In the genomic region with DNA sequence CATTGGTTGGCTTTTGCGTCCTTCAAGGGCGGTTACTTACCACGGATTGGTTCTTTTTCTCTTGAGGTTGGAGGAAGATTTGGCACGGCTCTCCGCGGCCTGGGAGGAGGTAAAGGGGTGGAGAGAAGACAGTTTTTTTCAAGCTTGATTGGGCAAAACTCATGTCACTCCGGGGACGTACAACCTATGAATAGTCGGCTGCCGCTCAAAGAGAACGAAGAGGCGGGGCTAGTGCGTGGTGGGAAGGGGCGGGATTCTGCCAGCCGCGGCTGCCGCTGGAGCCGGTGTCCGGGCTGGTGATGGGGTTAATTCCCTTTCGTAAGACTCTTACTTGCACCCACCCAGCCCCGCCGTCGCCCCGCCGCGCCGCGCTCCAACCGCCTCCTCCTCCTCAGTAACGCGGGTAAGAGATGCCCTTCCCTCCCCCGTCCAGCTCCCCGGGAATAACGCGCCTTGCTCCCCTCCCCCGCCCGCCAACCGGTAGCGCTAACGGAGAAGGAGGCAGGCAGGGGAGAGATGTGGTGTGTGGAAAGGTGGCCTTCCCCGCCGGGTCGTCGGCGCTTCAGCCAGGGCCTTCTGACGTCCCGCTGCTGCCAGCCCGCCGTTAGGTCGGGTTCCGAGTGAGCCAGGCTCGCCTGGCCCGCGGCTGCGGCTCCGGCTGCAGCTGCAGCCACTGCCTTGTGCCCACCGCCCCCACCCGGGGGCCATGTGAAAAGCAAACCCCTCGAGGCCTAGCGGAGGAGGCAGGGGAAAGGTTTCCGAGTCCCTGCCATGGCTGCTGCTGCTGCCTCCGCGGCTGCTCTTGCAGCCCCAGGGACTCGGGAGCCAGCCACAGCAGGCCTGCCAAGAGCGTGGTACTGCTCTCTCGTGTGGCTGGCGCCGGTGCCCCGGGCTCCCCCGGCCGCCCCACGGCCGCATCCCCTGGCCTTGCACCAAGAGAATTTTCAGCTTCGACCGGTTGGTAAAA, we compare ENCODE assay signal across 8 cellular contexts. TPM values are rescaled to one million over a fixed set of nuclear protein-coding genes. Genes with fewer than 3 reads are reported as not detected.
DNase-seq lines count a peak whose midpoint lies in the region; ATAC-seq and TF ChIP-seq lines count a peak whose summit lies in the region.

TSS of gene R3HDM1 (plus strand) at position 254 of the 967 bp plus-strand sequence. CDS start 73,362 bp downstream, outside the sequence.

- H3K36me3 ChIP-seq in BJ (ENCODE audit: control insufficient read depth, insufficient read depth, low read length) (no peaks in the 10 kb centered on the region), kidney epithelial cell (ENCODE audit: control insufficient read depth, insufficient read depth, low read length) (no peaks in the 10 kb centered on the region)

- peak; percentile 100 for DNase-seq in BJ (ENCODE audit: low read depth)
- DNase-seq in GM19238 (ENCODE audit: insufficient read length, low spot score): peak; percentile 76
- DNase-seq in NCI-H524 (lab: John Stamatoyannopoulos, UW): peak; percentile 99
- peak; percentile 96 for DNase-seq in activated CD4-positive, alpha-beta T cell treated with anti-CD3 and anti-CD28 coated beads for 36 hours
- DNase-seq in choroid plexus epithelial cell (ENCODE audit: low read depth): peak; percentile 100
- DNase-seq in kidney epithelial cell (ENCODE audit: low read depth): peak; percentile 99
- DNase-seq in stimulated activated CD4-positive, alpha-beta T cell treated with anti-CD3 and anti-CD28 coated beads, Interleukin-15, amount 100 ng/mL, for 48 hours (ENCODE audit: low read depth in 2 of 2): peak; percentile 93 to 94

- H3K27ac Mint-ChIP-seq in activated CD4-positive, alpha-beta T cell treated with anti-CD3 and anti-CD28 coated beads for 36 hours: peak within 1 kb of the TSS; percentile 84

- H3K36me3 Mint-ChIP-seq in activated CD4-positive, alpha-beta T cell treated with anti-CD3 and anti-CD28 coated beads for 36 hours (ENCODE audit: low read depth): peaks cover 5% of the 10 kb centered on the region

- POLR2A ChIA-PET in BJ (lab: Charles Lee): interaction anchor here (0.7 kb wide), 1 partner anchor 140 kb away, joined by 12 read pairs; no protein-coding TSS in a partner anchor
- POLR2A ChIA-PET in activated CD4-positive, alpha-beta T cell treated with anti-CD3 and anti-CD28 coated beads for 36 hours (lab: Charles Lee): interaction anchor here (0.6 to 1.4 kb wide), 7 partner anchors 213 to 797 kb away, joined by 3 to 9 read pairs (median 4); partner anchors contain the start of genes CCNT2 and MCM6

- TF ChIP-seq CTCF in BJ (IDR thresholded peaks at IDR 0.05; ENCODE audit: insufficient read depth, low read depth, low read length) (no peak; the same call in 1 of the 2 replicates), choroid plexus epithelial cell (conservative IDR thresholded peaks at IDR 0.05; ENCODE audit: low read depth, low read length) (no peak), kidney epithelial cell (IDR thresholded peaks at IDR 0.05; ENCODE audit: insufficient read depth, low read length, poor library complexity, severe bottlenecking) (peak; percentile 26)

- peaks cover 32% of the 10 kb centered on the region for H3K4me1 Mint-ChIP-seq in activated CD4-positive, alpha-beta T cell treated with anti-CD3 and anti-CD28 coated beads for 36 hours

- peak; percentile 76 for ATAC-seq in HG03442 (IDR thresholded peaks at IDR 0.05; ENCODE audit: unreplicated experiment)
- ATAC-seq in activated CD4-positive, alpha-beta T cell treated with anti-CD3 and anti-CD28 coated beads for 36 hours: peak; percentile 88

- no peaks in the 10 kb centered on the region for H3K27me3 Mint-ChIP-seq in activated CD4-positive, alpha-beta T cell treated with anti-CD3 and anti-CD28 coated beads for 36 hours

- H3K27me3 ChIP-seq in BJ (ENCODE audit: control insufficient read depth, insufficient read depth, low read length): no peaks in the 10 kb centered on the region
- H3K27me3 ChIP-seq in kidney epithelial cell (ENCODE audit: control insufficient read depth, insufficient read depth, low read length): no peaks in the 10 kb centered on the region

- intact Hi-C loops in activated CD4-positive, alpha-beta T cell treated with anti-CD3 and anti-CD28 coated beads for 36 hours (cut with DNase I, micrococcal nuclease): loop anchor here (1.0 to 10.0 kb wide), 12 partner anchors 133 to 1409 kb away; partner anchors contain the start of genes MCM6 (in 2 of the 2), CXCR4 (in 1 of the 2), DARS1 (in 1 of the 2) and UBXN4 (in 1 of the 2)

- CTCF ChIA-PET in BJ (lab: Yijun Ruan, JAX): interaction anchor here (0.6 to 1.4 kb wide), 4 partner anchors 27 to 528 kb away, joined by 3 read pairs; no protein-coding TSS in a partner anchor
- CTCF ChIA-PET in activated CD4-positive, alpha-beta T cell treated with anti-CD3 and anti-CD28 coated beads for 36 hours (lab: Charles Lee): interaction anchor here (0.6 to 1.2 kb wide), 8 partner anchors 13 to 528 kb away, joined by 3 to 5 read pairs (median 4); partner anchors contain the start of gene RAB3GAP1

- H3K4me3 ChIP-seq in BJ (ENCODE audit: low read depth, low read length): peak within 1 kb of the TSS; percentile 89
- peak within 1 kb of the TSS; percentile 92 for H3K4me3 ChIP-seq in choroid plexus epithelial cell (ENCODE audit: low read depth, low read length)
- H3K4me3 ChIP-seq in kidney epithelial cell (ENCODE audit: low read depth, low read length): peak within 1 kb of the TSS; percentile 97

- no peaks in the 10 kb centered on the region for H3K9me3 Mint-ChIP-seq in activated CD4-positive, alpha-beta T cell treated with anti-CD3 and anti-CD28 coated beads for 36 hours (ENCODE audit: low read depth)

- H3K4me3 Mint-ChIP-seq in activated CD4-positive, alpha-beta T cell treated with anti-CD3 and anti-CD28 coated beads for 36 hours: no peak within 1 kb of the TSS

RNA-seq across cellular contexts. Expression of gene R3HDM1, which starts in this region (rescaled TPM):
- polyA plus RNA-seq in BJ (2011; rRNA removed): 31.4 and 39.9 TPM in 2 replicates
- polyA minus RNA-seq in BJ (2011; rRNA and poly(A)+ RNA removed): 19.9 and 22.2 TPM in 2 replicates
- total RNA-seq in activated CD4-positive, alpha-beta T cell treated with anti-CD3 and anti-CD28 coated beads for 36 hours: 10 to 100 TPM; 62.6 to 100.0 TPM
- 12.7 and 21.8 TPM in 2 replicates for total RNA-seq in kidney epithelial cell

Comparison
In these comparisons a context has a peak if more than half of its experiments do, and no peak if none do; other contexts are left out.
1. Peak in every context shown above with its lines: DNase-seq, ATAC-seq and H3K4me3 ChIP-seq.